In genomic region chr6:31723980-31724691, GRCh38 we compare ENCODE assay signal across 15 cellular contexts. TPM values are rescaled to one million over a fixed set of nuclear protein-coding genes. Genes with fewer than 3 reads are reported as not detected.
"Had no signal": no experiment of that assay in that cellular context is flagged by ENCODE, and none has a peak within 500 bp of the region (broad histone marks: within the 10 kb centered on the region; RNA-seq: fewer than 3 reads in every experiment).

No MANE protein-coding gene starts in this region.

- H3K27me3 ChIP-seq: esophagus squamous epithelium, left lung, thyroid gland, uterus had no signal

- H3K27ac ChIP-seq: left lung, psoas muscle, thyroid gland, uterus had no signal

- H3K36me3 ChIP-seq: uterus had no signal

- H3K9me3 ChIP-seq: esophagus squamous epithelium, left lung, psoas muscle, SK-N-SH, thyroid gland, uterus had no signal

- H3K9ac ChIP-seq: SK-N-SH had no signal

- H3K4me2 ChIP-seq: SK-N-SH had no signal

- DNase-seq: activated CD4-positive, alpha-beta T cell treated with anti-CD3 and anti-CD28 coated beads, Interleukin-2, amount 50 U/mL, for 1 hour; activated effector memory CD4-positive, alpha-beta T cell treated with anti-CD3 and anti-CD28 coated beads, Interleukin-2, amount 50 U/mL, for 16 hours; activated T-cell treated with anti-CD3 and anti-CD28 coated beads, Interleukin-2, amount 50 U/mL, for 1 hour; esophagus squamous epithelium; foreskin fibroblast; left lung; mesendoderm; occipital lobe; SK-N-SH; stimulated activated CD4-positive, alpha-beta T cell treated with anti-CD3 and anti-CD28 coated beads, Interleukin-4, amount 100 ng/mL, for 1 hour; T-helper 1 cell; thyroid gland; uterus had no signal

- H3K4me3 ChIP-seq: esophagus squamous epithelium, left lung, psoas muscle, thyroid gland, uterus had no signal

- ATAC-seq: activated naive CD4-positive, alpha-beta T cell treated with anti-CD3 and anti-CD28 coated beads, Interleukin-2, amount 50 U/mL, for 72 hours; left lung; psoas muscle had no signal

RNA-seq across cellular contexts. Expression of gene MPIG6B, which starts 1.0 kb away (rescaled TPM):
- total RNA-seq: activated naive CD4-positive, alpha-beta T cell treated with anti-CD3 and anti-CD28 coated beads, Interleukin-2, amount 50 U/mL, for 72 hours; occipital lobe had no signal
- polyA plus RNA-seq: SK-N-SH had no signal

RNA-seq across cellular contexts. Expression of gene LY6G6C, which starts 2.6 kb away (rescaled TPM):
- total RNA-seq: activated naive CD4-positive, alpha-beta T cell treated with anti-CD3 and anti-CD28 coated beads, Interleukin-2, amount 50 U/mL, for 72 hours; left lung; psoas muscle; thyroid gland had no signal
- polyA plus RNA-seq: psoas muscle, SK-N-SH had no signal

RNA-seq across cellular contexts. Expression of gene LY6G6D, which starts 9.0 kb away (rescaled TPM):
- total RNA-seq: activated naive CD4-positive, alpha-beta T cell treated with anti-CD3 and anti-CD28 coated beads, Interleukin-2, amount 50 U/mL, for 72 hours; esophagus squamous epithelium; left lung; occipital lobe; psoas muscle; thyroid gland had no signal
- polyA plus RNA-seq: psoas muscle, SK-N-SH had no signal
